ENCODE assay signal across 30 cellular contexts in genomic region chr15:36894062-36894461, GRCh38.
"Had no signal": no experiment of that assay in that cellular context is flagged by ENCODE, and none has a peak within 500 bp of the region (broad histone marks: within the 10 kb centered on the region; RNA-seq: fewer than 3 reads in every experiment).

No MANE protein-coding gene starts in this region.

- H3K4me1 ChIP-seq: Peyer's patch, SJSA1 had no signal

- H3K4me3 ChIP-seq: adrenal gland, body of pancreas, Peyer's patch, SJSA1 had no signal

- H3K9me3 Mint-ChIP-seq: activated CD4-positive, alpha-beta memory T cell treated with anti-CD3 and anti-CD28 coated beads for 36 hours; activated naive CD4-positive, alpha-beta T cell treated with anti-CD3 and anti-CD28 coated beads for 36 hours; activated naive CD4-positive, alpha-beta T cell treated with anti-CD3 and anti-CD28 coated beads, Interleukin-2, amount 50 U/mL, for 72 hours; activated T-cell treated with anti-CD3 and anti-CD28 coated beads, Interleukin-2, amount 50 U/mL, for 4 hours; activated T-helper 1 cell treated with anti-CD3 and anti-CD28 coated beads, Interleukin-12 subunit alpha, Interleukin-12 subunit beta, Interleukin-2, Interleukin-4 antibody, amounts not matched to agents 30 ng/mL and 10 ng/mL and 1 ng/mL, durations not matched to agents 14 hours and 24 hours and 36 hours; T-helper 1 cell treated with Interleukin-12 subunit alpha and Interleukin-12 subunit beta and Interleukin-4 antibody, amounts not matched to agents 30 μg/mL and 1 μg/mL, for 36 hours; T-helper 2 cell treated with Interferon-gamma antibody and Interleukin-4, amounts not matched to agents 5 μg/mL and 100 μg/mL, for 36 hours; WTC11 had no signal

- H3K27me3 ChIP-seq: adrenal gland, body of pancreas, Peyer's patch, SJSA1 had no signal

- H3K9me3 ChIP-seq: adrenal gland, body of pancreas, Peyer's patch, SJSA1, SK-N-SH had no signal

- H3K27ac Mint-ChIP-seq: activated CD4-positive, alpha-beta memory T cell treated with anti-CD3 and anti-CD28 coated beads for 36 hours; activated naive CD4-positive, alpha-beta T cell treated with anti-CD3 and anti-CD28 coated beads for 36 hours; activated naive CD4-positive, alpha-beta T cell treated with anti-CD3 and anti-CD28 coated beads, Interleukin-2, amount 50 U/mL, for 72 hours; activated T-helper 1 cell treated with anti-CD3 and anti-CD28 coated beads, Interleukin-12 subunit alpha, Interleukin-12 subunit beta, Interleukin-2, Interleukin-4 antibody, amounts not matched to agents 30 ng/mL and 10 ng/mL and 1 ng/mL, durations not matched to agents 14 hours and 24 hours and 36 hours; T-helper 1 cell treated with Interleukin-12 subunit alpha and Interleukin-12 subunit beta and Interleukin-4 antibody, amounts not matched to agents 30 μg/mL and 1 μg/mL, for 36 hours; T-helper 2 cell treated with Interferon-gamma antibody and Interleukin-4, amounts not matched to agents 5 μg/mL and 100 μg/mL, for 36 hours; WTC11 had no signal

- H3K27ac ChIP-seq: adrenal gland, body of pancreas, KMS-11, Peyer's patch, SJSA1 had no signal

- H3K36me3 Mint-ChIP-seq: activated CD4-positive, alpha-beta memory T cell treated with anti-CD3 and anti-CD28 coated beads for 36 hours; activated naive CD4-positive, alpha-beta T cell treated with anti-CD3 and anti-CD28 coated beads, Interleukin-2, amount 50 U/mL, for 72 hours; WTC11 had no signal

- H3K4me3 Mint-ChIP-seq: activated CD4-positive, alpha-beta memory T cell treated with anti-CD3 and anti-CD28 coated beads for 36 hours; activated naive CD4-positive, alpha-beta T cell treated with anti-CD3 and anti-CD28 coated beads for 36 hours; activated T-cell treated with anti-CD3 and anti-CD28 coated beads, Interleukin-2, amount 50 U/mL, for 4 hours; activated T-helper 1 cell treated with anti-CD3 and anti-CD28 coated beads, Interleukin-12 subunit alpha, Interleukin-12 subunit beta, Interleukin-2, Interleukin-4 antibody, amounts not matched to agents 30 ng/mL and 10 ng/mL and 1 ng/mL, durations not matched to agents 14 hours and 24 hours and 36 hours; T-helper 1 cell treated with Interleukin-12 subunit alpha and Interleukin-12 subunit beta and Interleukin-4 antibody, amounts not matched to agents 30 μg/mL and 1 μg/mL, for 36 hours; T-helper 2 cell treated with Interferon-gamma antibody and Interleukin-4, amounts not matched to agents 5 μg/mL and 100 μg/mL, for 36 hours; WTC11 had no signal

- DNase-seq: activated CD4-positive, alpha-beta memory T cell treated with anti-CD3 and anti-CD28 coated beads for 36 hours; activated CD4-positive, alpha-beta T cell treated with anti-CD3 and anti-CD28 coated beads for 4 hours; activated CD4-positive, alpha-beta T cell treated with anti-CD3 and anti-CD28 coated beads, Interleukin-2, amount 50 U/mL, for 1 hour; activated CD4-positive, CD25-positive, alpha-beta regulatory T cell treated with anti-CD3 and anti-CD28 coated beads, Interleukin-2, amount 50 U/mL, for 72 hours; activated CD8-positive, alpha-beta memory T cell treated with anti-CD3 and anti-CD28 coated beads, Interleukin-2, amount 50 U/mL, for 4 hours; activated gamma-delta T cell treated with Interleukin-2 at 50 U/mL for 16 hours; activated naive CD4-positive, alpha-beta T cell treated with anti-CD3 and anti-CD28 coated beads for 36 hours; activated T-cell treated with anti-CD3 and anti-CD28 coated beads for 4 hours; activated T-cell treated with anti-CD3 and anti-CD28 coated beads, Interleukin-2, amount 50 U/mL, for 4 hours; adrenal gland; body of pancreas; central memory CD4-positive, alpha-beta T cell; MM.1S; MV-4-11; NCI-H1092; NCI-H1436 treated with DMSO at 0.1 percent for 48 hours; NCI-H2029; NCI-H345; NCI-H748 treated with DMSO at 0.1 percent for 48 hours; Peyer's patch; RPMI8226; SHP77 treated with DMSO at 0.1 percent for 48 hours; SK-N-SH had no signal

- H3K36me3 ChIP-seq: Peyer's patch, SJSA1 had no signal

- ATAC-seq: activated naive CD4-positive, alpha-beta T cell treated with anti-CD3 and anti-CD28 coated beads, Interleukin-2, amount 50 U/mL, for 72 hours; activated T-cell treated with anti-CD3 and anti-CD28 coated beads, Interleukin-2, amount 50 U/mL, for 4 hours; body of pancreas; WTC11 had no signal
